Comparison of ENCODE assay signal across 1 cellular context in the genomic region with DNA sequence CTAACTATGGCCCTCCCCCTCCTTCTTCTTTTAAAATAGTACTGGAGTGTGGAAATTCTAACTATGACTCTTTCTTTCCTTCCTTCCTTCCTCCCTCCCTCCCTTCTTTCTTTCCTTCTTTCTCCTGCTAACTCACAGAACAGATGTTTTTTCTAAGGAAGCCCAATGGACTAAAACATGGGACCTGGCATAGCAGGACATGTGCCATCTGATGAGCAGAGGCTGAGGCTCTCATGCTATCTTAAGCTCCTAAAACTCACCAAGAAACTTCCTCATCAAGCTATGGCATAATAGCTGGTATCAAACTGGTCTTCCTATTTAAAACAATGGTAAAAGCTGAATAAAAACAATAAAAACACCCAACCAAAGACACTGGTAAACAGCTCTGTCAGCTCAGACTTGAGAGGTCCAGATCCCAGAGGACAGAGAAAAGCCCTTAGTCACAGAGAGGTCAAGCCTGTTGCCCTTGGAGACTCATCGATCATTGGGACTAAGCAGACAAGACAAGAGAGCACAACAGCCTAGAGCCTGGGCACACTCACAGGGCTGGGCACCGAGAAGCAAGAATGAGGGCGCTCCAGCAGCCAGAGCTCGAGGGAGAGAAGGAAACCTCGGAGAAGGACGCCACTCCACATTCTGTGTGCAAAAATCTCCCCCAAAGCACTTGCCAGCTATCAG.
TF ChIP-seq lines count a peak whose summit lies in the region.

No MANE protein-coding gene starts in this region.

TF ChIP-seq in endothelial cell of umbilical vein, 7 proteins besides CTCF, POLR2A, EP300 and RAD21:
- no peak for TF ChIP-seq EZH2 (IDR thresholded peaks at IDR 0.05; ENCODE audit: borderline replicate concordance, low read depth, low read length, severe bottlenecking)
- TF ChIP-seq, protein P1, sequence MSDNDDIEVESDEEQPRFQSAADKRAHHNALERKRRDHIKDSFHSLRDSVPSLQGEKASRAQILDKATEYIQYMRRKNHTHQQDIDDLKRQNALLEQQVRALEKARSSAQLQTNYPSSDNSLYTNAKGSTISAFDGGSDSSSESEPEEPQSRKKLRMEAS (IDR thresholded peaks at IDR 0.05; ENCODE audit: insufficient read depth, insufficient read length) = no peak
- TF ChIP-seq POLR2AphosphoS5 (IDR thresholded peaks at IDR 0.05; ENCODE audit: insufficient read depth, low read depth, low read length) = no peak
- no peak for TF ChIP-seq MYC (IDR thresholded peaks at IDR 0.05; ENCODE audit: low read depth, low read length)
- no peak for TF ChIP-seq GATA2 (IDR thresholded peaks at IDR 0.05; ENCODE audit: insufficient read depth, insufficient read length, low read depth, low read length)
- no peak for TF ChIP-seq FOS (IDR thresholded peaks at IDR 0.05; ENCODE audit: borderline replicate concordance, insufficient read depth, low read length)
- TF ChIP-seq JUN (IDR thresholded peaks at IDR 0.05; ENCODE audit: borderline replicate concordance, insufficient read depth, insufficient read length, low read depth) = no peak
